In genomic region chr1:16764820-16765655, GRCh38 we compare ENCODE assay signal across 1 cellular context.
TF ChIP-seq lines count a peak whose summit lies in the region.
"Not testable (repeated sequence)": the region's sequence is repeated elsewhere in the genome, so short reads cannot be mapped to it uniquely, and the experiment has no call there.

No MANE protein-coding gene starts in this region.

TF ChIP-seq in HepG2, 621 proteins besides CTCF, POLR2A, EP300 and RAD21 (continued from another document and continues in another):
- TF ChIP-seq TFDP1 (CRISPR knock-in tag; IDR thresholded peaks at IDR 0.05; ENCODE audit: borderline replicate concordance) (0 out of 2 replicates have a peak, but pooled peaks have one; percentile 4), HOXA3 (CRISPR knock-in tag; IDR thresholded peaks at IDR 0.05) (peak; percentile 44; the same call in 1 of the 2 replicates), ZNF597 (CRISPR knock-in tag; IDR thresholded peaks at IDR 0.05) (0 out of 2 replicates have a peak, but pooled peaks have one; percentile 53), ZNF580 (CRISPR knock-in tag; IDR thresholded peaks at IDR 0.05; ENCODE audit: borderline replicate concordance, low read depth) (peak; percentile 54; the same call in 1 of the 2 replicates), IRF2 (CRISPR knock-in tag; IDR thresholded peaks at IDR 0.05) (peak; percentile 34; the same call in 1 of the 2 replicates), ZBTB43 (CRISPR knock-in tag; conservative IDR thresholded peaks at IDR 0.05) (0 out of 2 replicates have a peak, but pooled peaks have one; percentile 22), ZSCAN31 (CRISPR knock-in tag; IDR thresholded peaks at IDR 0.05; ENCODE audit: low read depth) (0 out of 2 replicates have a peak, but pooled peaks have one; percentile 47), HMG20A (CRISPR knock-in tag; IDR thresholded peaks at IDR 0.05; ENCODE audit: borderline replicate concordance) (peak; percentile 49; the same call in 1 of the 2 replicates), MIXL1 (CRISPR knock-in tag; IDR thresholded peaks at IDR 0.05) (peak; percentile 86), KLF16 (CRISPR knock-in tag; IDR thresholded peaks at IDR 0.05) (peak in 1 of 2 experiments; percentile 75; a peak in 1 of 4 replicates), TAF1 (CRISPR knock-in tag; IDR thresholded peaks at IDR 0.05) (peak; percentile 80), ETV5 (CRISPR knock-in tag; IDR thresholded peaks at IDR 0.05; ENCODE audit: borderline replicate concordance) (0 out of 2 replicates have a peak, but pooled peaks have one; percentile 4), TCF7 (IDR thresholded peaks at IDR 0.05; ENCODE audit: low read depth) (peak; percentile 38; the same call in 1 of the 2 replicates), RFXANK (CRISPR knock-in tag; IDR thresholded peaks at IDR 0.05) (peak; percentile 73; the same call in 1 of the 2 replicates), GATA4 (IDR thresholded peaks at IDR 0.05; ENCODE audit: borderline replicate concordance, low read depth) (peak; percentile 32; the same call in 1 of the 2 replicates), ZMYM3 (CRISPR knock-in tag; IDR thresholded peaks at IDR 0.05) (0 out of 2 replicates have a peak, but pooled peaks have one; percentile 40), KAT7 (CRISPR knock-in tag; IDR thresholded peaks at IDR 0.05; ENCODE audit: borderline replicate concordance) (0 out of 2 replicates have a peak, but pooled peaks have one; percentile 50), ARID3A (IDR thresholded peaks at IDR 0.05; ENCODE audit: low read depth, low read length) (peak; percentile 86), ZC3H4 (CRISPR knock-in tag; IDR thresholded peaks at IDR 0.05; ENCODE audit: borderline replicate concordance) (peak; percentile 57; the same call in 1 of the 2 replicates), PHF21A (CRISPR knock-in tag; IDR thresholded peaks at IDR 0.05) (peak; percentile 24; the same call in 1 of the 2 replicates), HOXA5 (CRISPR knock-in tag; IDR thresholded peaks at IDR 0.05) (peak; percentile 48; the same call in 1 of the 2 replicates), SOX13 (CRISPR knock-in tag; conservative IDR thresholded peaks at IDR 0.05 in 1 of 2, IDR thresholded peaks at IDR 0.05 in 1 of 2) (peak in 1 of 2 experiments; percentile 57; a peak in 2 of 4 replicates), STAG1 (CRISPR knock-in tag; IDR thresholded peaks at IDR 0.05) (0 out of 2 replicates have a peak, but pooled peaks have one; percentile 12), HNRNPUL1 (IDR thresholded peaks at IDR 0.05; ENCODE audit: low read depth, low read length) (peak; percentile 52; the same call in 1 of the 2 replicates), ZNF205 (CRISPR knock-in tag; IDR thresholded peaks at IDR 0.05) (peak; percentile 54; the same call in 1 of the 2 replicates), MLX (CRISPR knock-in tag; IDR thresholded peaks at IDR 0.05) (0 out of 2 replicates have a peak, but pooled peaks have one; percentile 25), FOXA1 (CRISPR knock-in tag; IDR thresholded peaks at IDR 0.05) (peak; percentile 20; the same call in 1 of the 2 replicates), REST (IDR thresholded peaks at IDR 0.05; ENCODE audit: borderline replicate concordance in 1 of 2, low read depth in 1 of 2, low read length in 2 of 2) (peak in 1 of 2 experiments; percentile 61; a peak in 1 of 4 replicates), POLR2G (IDR thresholded peaks at IDR 0.05; ENCODE audit: low read depth, low read length) (peak; percentile 86), RFXAP (CRISPR knock-in tag; IDR thresholded peaks at IDR 0.05; ENCODE audit: borderline replicate concordance) (peak; percentile 23; the same call in 1 of the 2 replicates), ZBTB44 (CRISPR knock-in tag; IDR thresholded peaks at IDR 0.05) (0 out of 2 replicates have a peak, but pooled peaks have one; percentile 25), HNF1B (CRISPR knock-in tag; IDR thresholded peaks at IDR 0.05) (peak; percentile 96), ZFX (CRISPR knock-in tag; IDR thresholded peaks at IDR 0.05; ENCODE audit: low read depth) (0 out of 2 replicates have a peak, but pooled peaks have one; percentile 5), FOXA3 (CRISPR knock-in tag; IDR thresholded peaks at IDR 0.05) (peak; percentile 51; the same call in 1 of the 2 replicates), NCOA2 (CRISPR knock-in tag; IDR thresholded peaks at IDR 0.05) (peak; percentile 53; the same call in 1 of the 2 replicates), ERF (CRISPR knock-in tag; IDR thresholded peaks at IDR 0.05) (peak; percentile 74), GATAD2A (CRISPR knock-in tag; IDR thresholded peaks at IDR 0.05) (peak; percentile 81), ZNF792 (CRISPR knock-in tag; IDR thresholded peaks at IDR 0.05) (peak; percentile 73; the same call in 1 of the 2 replicates), ZNF781 (CRISPR knock-in tag; IDR thresholded peaks at IDR 0.05; ENCODE audit: borderline replicate concordance, not compliant biosample characterization) (peak; percentile 70), KMT2A (CRISPR knock-in tag; IDR thresholded peaks at IDR 0.05) (peak; percentile 31; the same call in 1 of the 2 replicates), ZSCAN9 (CRISPR knock-in tag; IDR thresholded peaks at IDR 0.05; ENCODE audit: borderline replicate concordance) (peak; percentile 58; the same call in 1 of the 2 replicates), KLF9 (CRISPR knock-in tag; IDR thresholded peaks at IDR 0.05; ENCODE audit: low read depth) (0 out of 2 replicates have a peak, but pooled peaks have one; percentile 64), ZBTB21 (CRISPR knock-in tag; IDR thresholded peaks at IDR 0.05) (peak; percentile 8; the same call in 1 of the 2 replicates), GATAD1 (CRISPR knock-in tag; IDR thresholded peaks at IDR 0.05) (peak; percentile 53), MXD4 (CRISPR knock-in tag; IDR thresholded peaks at IDR 0.05) (peak; percentile 66; the same call in 1 of the 2 replicates), MAZ (CRISPR knock-in tag; IDR thresholded peaks at IDR 0.05; ENCODE audit: low read depth) (0 out of 2 replicates have a peak, but pooled peaks have one; percentile 42), NFKBIZ (CRISPR knock-in tag; IDR thresholded peaks at IDR 0.05) (peak; percentile 48; the same call in 1 of the 2 replicates), ZNF878 (CRISPR knock-in tag; IDR thresholded peaks at IDR 0.05) (0 out of 2 replicates have a peak, but pooled peaks have one; percentile 31)
- not testable (repeated sequence) for TF ChIP-seq SOX13 (IDR thresholded peaks at IDR 0.05); FOXA1 (IDR thresholded peaks at IDR 0.05); MAZ (IDR thresholded peaks at IDR 0.05; ENCODE audit: borderline replicate concordance, low read depth, low read length)
